ENCODE assay signal across 39 cellular contexts in genomic region chr20:21064924-21065323, GRCh38. TPM values are rescaled to one million over a fixed set of nuclear protein-coding genes. Genes with fewer than 3 reads are reported as not detected.
"Had no signal": no experiment of that assay in that cellular context is flagged by ENCODE, and none has a peak within 500 bp of the region (broad histone marks: within the 10 kb centered on the region; RNA-seq: fewer than 3 reads in every experiment).

No MANE protein-coding gene starts in this region.

- H3K36me3 ChIP-seq: adrenal gland, esophagus squamous epithelium, gastroesophageal sphincter, heart right ventricle had no signal

- H3K27ac ChIP-seq: adrenal gland, body of pancreas, epithelial cell of prostate, esophagus squamous epithelium, gastroesophageal sphincter, heart right ventricle had no signal

- FAIRE-seq: endothelial cell of umbilical vein had no signal

- DNase-seq: activated CD4-positive, alpha-beta memory T cell treated with anti-CD3 and anti-CD28 coated beads for 36 hours; activated CD4-positive, alpha-beta T cell treated with anti-CD3 and anti-CD28 coated beads for 36 hours; activated CD4-positive, alpha-beta T cell treated with anti-CD3 and anti-CD28 coated beads, Interleukin-2, amount 10 ng/mL, durations not matched to agents 24 days and 14 days; activated CD4-positive, CD25-positive, alpha-beta regulatory T cell; activated CD4-positive, CD25-positive, alpha-beta regulatory T cell treated with anti-CD3 and anti-CD28 coated beads, Interleukin-2, amount 50 U/mL, for 72 hours; activated CD8-positive, alpha-beta memory T cell treated with anti-CD3 and anti-CD28 coated beads, Interleukin-2, amount 10 ng/mL, durations not matched to agents 7 days and 5 days; activated CD8-positive, alpha-beta memory T cell treated with anti-CD3 and anti-CD28 coated beads, Interleukin-2, amount 50 U/mL, for 4 hours; activated CD8-positive, alpha-beta T cell treated with anti-CD3 and anti-CD28 coated beads, Interleukin-2, amount 10 ng/mL, durations not matched to agents 7 days and 5 days; activated effector memory CD4-positive, alpha-beta T cell treated with anti-CD3 and anti-CD28 coated beads, Interleukin-2, amount 50 U/mL, for 16 hours; activated naive CD4-positive, alpha-beta T cell treated with anti-CD3 and anti-CD28 coated beads for 36 hours; activated naive CD8-positive, alpha-beta T cell treated with anti-CD3 and anti-CD28 coated beads for 36 hours; activated naive CD8-positive, alpha-beta T cell treated with anti-CD3 and anti-CD28 coated beads, Interleukin-2, amount 50 U/mL, for 24 hours; activated T-cell treated with anti-CD3 and anti-CD28 coated beads, Interleukin-2, amount 50 U/mL, for 1 hour; activated T-cell treated with anti-CD3 and anti-CD28 coated beads, Interleukin-2, amount 50 U/mL, for 48 hours; adrenal gland; amygdala; aorta; body of pancreas; caudate nucleus; cortex of kidney; dermis blood vessel endothelial cell; effector CD4-positive, alpha-beta T cell; effector memory CD8-positive, alpha-beta T cell; esophagus squamous epithelium; foreskin melanocyte; heart right ventricle; T-helper 17 cell; T1000 had no signal

- H3K4me3 ChIP-seq: adrenal gland, body of pancreas, esophagus squamous epithelium, gastroesophageal sphincter, heart right ventricle had no signal

- H3K4me1 ChIP-seq: adrenal gland, body of pancreas, esophagus squamous epithelium, gastroesophageal sphincter, heart right ventricle had no signal

- H3K9me3 ChIP-seq: adrenal gland, body of pancreas, esophagus squamous epithelium had no signal

RNA-seq across cellular contexts. Expression of gene LINC00237, which starts 41.2 kb away (rescaled TPM):
- total RNA-seq: activated CD4-positive, alpha-beta memory T cell treated with anti-CD3 and anti-CD28 coated beads for 36 hours; activated CD4-positive, alpha-beta T cell treated with anti-CD3 and anti-CD28 coated beads for 36 hours; activated CD4-positive, alpha-beta T cell treated with anti-CD3 and anti-CD28 coated beads, Interleukin-2, amount 10 ng/mL, durations not matched to agents 24 days and 14 days; activated CD8-positive, alpha-beta memory T cell treated with anti-CD3 and anti-CD28 coated beads for 36 hours; activated CD8-positive, alpha-beta T cell treated with anti-CD3 and anti-CD28 coated beads, Interleukin-2, amount 10 ng/mL, durations not matched to agents 7 days and 5 days; activated naive CD4-positive, alpha-beta T cell treated with anti-CD3 and anti-CD28 coated beads for 36 hours; activated naive CD8-positive, alpha-beta T cell treated with anti-CD3 and anti-CD28 coated beads for 36 hours; activated T-helper 1 cell treated with anti-CD3 and anti-CD28 coated beads, Interleukin-12 subunit alpha, Interleukin-12 subunit beta, Interleukin-2, Interleukin-4 antibody, amounts not matched to agents 30 ng/mL and 10 ng/mL and 1 ng/mL, durations not matched to agents 14 hours and 24 hours and 36 hours; activated T-helper 2 cell treated with anti-CD3 and anti-CD28 coated beads, Interferon-gamma antibody, Interleukin-2, Interleukin-4, amounts not matched to agents 10 μg/mL and 5 μg/mL and 100 μg/mL, durations not matched to agents 14 hours and 24 hours and 36 hours; aorta; body of pancreas; chondrocyte; dermis blood vessel endothelial cell; endothelial cell of umbilical vein; esophagus squamous epithelium; fibroblast of lung; fibroblast of villous mesenchyme; gastroesophageal sphincter; glomerular endothelial cell; heart right ventricle; T-helper 17 cell had no signal
- polyA plus RNA-seq: adrenal gland, endothelial cell of umbilical vein, esophagus, fibroblast of lung, heart right ventricle had no signal
